In the genomic region with DNA sequence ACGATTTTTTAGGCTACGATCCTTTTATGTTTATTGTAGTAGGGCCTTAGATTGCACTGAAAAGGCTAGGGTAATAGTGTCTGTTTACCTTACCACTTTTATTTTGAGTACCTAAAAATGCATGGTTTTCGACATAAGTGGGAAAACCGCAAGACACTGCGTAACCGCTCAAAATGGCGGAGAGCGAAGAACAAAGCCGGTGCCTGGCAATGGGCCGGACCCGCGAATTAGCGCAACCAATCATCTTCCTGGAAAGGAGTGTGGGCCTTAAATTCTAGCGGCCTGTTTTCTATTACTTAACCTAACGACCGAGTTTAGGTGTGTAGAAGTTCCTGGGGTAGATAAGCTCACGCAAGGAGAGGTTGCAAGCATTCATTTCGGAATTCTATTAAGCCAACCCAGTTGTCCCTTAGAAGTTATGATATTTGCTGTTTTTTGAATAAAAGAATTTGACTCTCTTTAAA, we compare ENCODE assay signal across 8 cellular contexts.
DNase-seq lines count a peak whose midpoint lies in the region; ATAC-seq lines count a peak whose summit lies in the region.

No MANE protein-coding gene starts in this region.

- no peaks in the 10 kb centered on the region for H3K27me3 Mint-ChIP-seq in activated CD4-positive, alpha-beta memory T cell treated with anti-CD3 and anti-CD28 coated beads, Interleukin-2, amount 10 ng/mL, durations not matched to agents 7 days and 5 days

- H4K8ac ChIP-seq in mesenchymal stem cell (ENCODE audit: low read length) = no peak overlapping the region

- peaks cover 7% of the 10 kb centered on the region for H3K79me1 ChIP-seq in mesenchymal stem cell (replicated peaks; ENCODE audit: low read length, poor library complexity, severe bottlenecking)

- no peaks in the 10 kb centered on the region for H3K9me3 Mint-ChIP-seq in activated CD4-positive, alpha-beta memory T cell treated with anti-CD3 and anti-CD28 coated beads, Interleukin-2, amount 10 ng/mL, durations not matched to agents 7 days and 5 days

- H3K36me3 Mint-ChIP-seq in activated CD4-positive, alpha-beta memory T cell treated with anti-CD3 and anti-CD28 coated beads, Interleukin-2, amount 10 ng/mL, durations not matched to agents 7 days and 5 days (ENCODE audit: low read depth) = peaks cover 4% of the 10 kb centered on the region

- no peak overlapping the region for H3K4ac ChIP-seq in mesenchymal stem cell (ENCODE audit: low read depth in 1 of 2, low read length in 2 of 2)

- H3K4me3 ChIP-seq in endocrine pancreas (ENCODE audit: control insufficient read depth, insufficient read depth, low read length) (peak overlapping the region; percentile 91), mesenchymal stem cell (ENCODE audit: insufficient read depth in 1 of 2, low read depth in 1 of 2, low read length in 2 of 2) (peak overlapping the region in 1 of 2 experiments; percentile 85)

- H3K23ac ChIP-seq in mesenchymal stem cell (ENCODE audit: low read length in 2 of 2) = no peak overlapping the region

- H3K14ac ChIP-seq in mesenchymal stem cell (ENCODE audit: low read length in 2 of 2) = no peak overlapping the region

- H3K4me3 Mint-ChIP-seq in activated CD4-positive, alpha-beta memory T cell treated with anti-CD3 and anti-CD28 coated beads, Interleukin-2, amount 10 ng/mL, durations not matched to agents 7 days and 5 days = no peak overlapping the region

- POLR2A ChIA-PET in activated CD4-positive, alpha-beta memory T cell treated with anti-CD3 and anti-CD28 coated beads, Interleukin-2, amount 10 ng/mL, durations not matched to agents 7 days and 5 days (lab: Charles Lee) = interaction anchor here (0.6 to 20.8 kb wide), 36 partner anchors 9 to 1690 kb away, joined by 3 to 992 read pairs (median 8); a partner anchor contains a TSS

- H4K91ac ChIP-seq in mesenchymal stem cell (ENCODE audit: low read length) = no peak overlapping the region

- H3K36me3 ChIP-seq in endocrine pancreas (ENCODE audit: control insufficient read depth, insufficient read depth, low read length) = no peaks in the 10 kb centered on the region
- H3K36me3 ChIP-seq in mesenchymal stem cell (ENCODE audit: control insufficient read depth in 1 of 2, insufficient read depth in 2 of 2, low read depth in 1 of 2, low read length in 2 of 2) = no peaks in the 10 kb centered on the region

- WGBS in mesenchymal stem cell = under 1% methylated on average over 17 of the region's 18 CpGs

- H3K27ac ChIP-seq in mesenchymal stem cell (ENCODE audit: low read length, poor library complexity, severe bottlenecking) = peak overlapping the region; percentile 94

- peak; percentile 84 for DNase-seq in NCI-H1436 (lab: John Stamatoyannopoulos, UW)
- no peak for DNase-seq in NCI-H1436 treated with DMSO at 0.1 percent for 48 hours (lab: John Stamatoyannopoulos, UW)
- peak; percentile 98 for DNase-seq in NCI-H748 (lab: John Stamatoyannopoulos, UW; ENCODE audit: unreplicated experiment)
- peak; percentile 88 for DNase-seq in activated CD4-positive, alpha-beta memory T cell treated with anti-CD3 and anti-CD28 coated beads, Interleukin-2, amount 10 ng/mL, durations not matched to agents 7 days and 5 days
- DNase-seq in mesenchymal stem cell = peak; percentile 91
- peak; percentile 65 to 66 for DNase-seq in stimulated activated CD8-positive, alpha-beta memory T cell treated with anti-CD3 and anti-CD28 coated beads, Interleukin-4, amount 100 ng/mL, for 4 hours (ENCODE audit: low read depth in 2 of 2, low spot score in 1 of 2)

- peak overlapping the region; percentile 82 for H3K9ac ChIP-seq in endocrine pancreas (ENCODE audit: control insufficient read depth, insufficient read depth, low read length)
- H3K9ac ChIP-seq in mesenchymal stem cell (ENCODE audit: low read length) = peak overlapping the region; percentile 93

- H3K9me3 ChIP-seq in endocrine pancreas (ENCODE audit: control insufficient read depth, low read length) (no peaks in the 10 kb centered on the region), mesenchymal stem cell (ENCODE audit: control insufficient read depth, low read length) (no peaks in the 10 kb centered on the region)

- no peak overlapping the region for H2BK12ac ChIP-seq in mesenchymal stem cell (ENCODE audit: low read length in 2 of 2)

- peak; percentile 40 for ATAC-seq in HG03432 (IDR thresholded peaks at IDR 0.05; ENCODE audit: unreplicated experiment)

- CTCF ChIA-PET in activated CD4-positive, alpha-beta memory T cell treated with anti-CD3 and anti-CD28 coated beads, Interleukin-2, amount 10 ng/mL, durations not matched to agents 7 days and 5 days (lab: Charles Lee) = interaction anchor here (0.7 to 2.4 kb wide), 7 partner anchors 10 to 367 kb away, joined by 3 to 12 read pairs (median 4); a partner anchor contains a TSS

- no peak overlapping the region for H2AFZ ChIP-seq in mesenchymal stem cell (ENCODE audit: low read depth, low read length)

- peaks cover 28% of the 10 kb centered on the region for H3K4me1 Mint-ChIP-seq in activated CD4-positive, alpha-beta memory T cell treated with anti-CD3 and anti-CD28 coated beads, Interleukin-2, amount 10 ng/mL, durations not matched to agents 7 days and 5 days

- H3K4me1 ChIP-seq in endocrine pancreas (ENCODE audit: control insufficient read depth, insufficient read depth, low read length) = no peaks in the 10 kb centered on the region
- H3K4me1 ChIP-seq in mesenchymal stem cell (ENCODE audit: control insufficient read depth, insufficient read depth, low read depth, low read length) = peaks cover 4% of the 10 kb centered on the region

- no peak overlapping the region for H2BK15ac ChIP-seq in mesenchymal stem cell (ENCODE audit: low read depth, poor library complexity, severe bottlenecking)

- peak overlapping the region; percentile 93 for H3K4me2 ChIP-seq in mesenchymal stem cell (ENCODE audit: low read length, poor library complexity, severe bottlenecking)

- H2BK5ac ChIP-seq in mesenchymal stem cell (ENCODE audit: low read depth, low read length, poor library complexity, severe bottlenecking) = peak overlapping the region; percentile 45

- H2BK120ac ChIP-seq in mesenchymal stem cell (ENCODE audit: low read depth, low read length) = peak overlapping the region; percentile 19

- H3K18ac ChIP-seq in mesenchymal stem cell (ENCODE audit: low read depth in 1 of 2, low read length in 2 of 2) = peak overlapping the region in 1 of 2 experiments; percentile 78

- no peak overlapping the region for H2AK5ac ChIP-seq in mesenchymal stem cell (ENCODE audit: low read length, severe bottlenecking)

- H3K27me3 ChIP-seq in endocrine pancreas (ENCODE audit: control insufficient read depth, insufficient read depth, low read length) (no peaks in the 10 kb centered on the region), mesenchymal stem cell (ENCODE audit: control insufficient read depth in 1 of 2, insufficient read depth in 1 of 2, low read length in 2 of 2) (peaks cover 0 to 28% of the 10 kb centered on the region in 2 experiments)

- H3K27ac Mint-ChIP-seq in activated CD4-positive, alpha-beta memory T cell treated with anti-CD3 and anti-CD28 coated beads, Interleukin-2, amount 10 ng/mL, durations not matched to agents 7 days and 5 days = no peak overlapping the region
